ENCODE assay signal across 34 cellular contexts in genomic region chr4:36251983-36252382, GRCh38. TPM values are rescaled to one million over a fixed set of nuclear protein-coding genes. Genes with fewer than 3 reads are reported as not detected.
"Had no signal": no experiment of that assay in that cellular context is flagged by ENCODE, and none has a peak within 500 bp of the region (broad histone marks: within the 10 kb centered on the region; RNA-seq: fewer than 3 reads in every experiment).

No MANE protein-coding gene starts in this region.

- H3K4me3 Mint-ChIP-seq: activated B cell treated with CpG ODN at 0.5 μM for 24 hours; activated CD4-positive, alpha-beta memory T cell treated with anti-CD3 and anti-CD28 coated beads for 36 hours; activated naive CD4-positive, alpha-beta T cell treated with anti-CD3 and anti-CD28 coated beads for 36 hours; activated T-cell treated with anti-CD3 and anti-CD28 coated beads, Interleukin-2, amount 50 U/mL, for 4 hours; activated T-helper 1 cell treated with anti-CD3 and anti-CD28 coated beads, Interleukin-12 subunit alpha, Interleukin-12 subunit beta, Interleukin-2, Interleukin-4 antibody, amounts not matched to agents 30 ng/mL and 10 ng/mL and 1 ng/mL, durations not matched to agents 14 hours and 24 hours and 36 hours had no signal

- DNase-seq: activated B cell treated with CpG ODN at 0.5 μM for 24 hours; activated CD4-positive, alpha-beta memory T cell treated with anti-CD3 and anti-CD28 coated beads for 36 hours; activated CD4-positive, alpha-beta T cell treated with anti-CD3 and anti-CD28 coated beads for 4 hours; activated CD4-positive, alpha-beta T cell treated with anti-CD3 and anti-CD28 coated beads, Interleukin-2, amount 50 U/mL, for 1 hour; activated CD4-positive, CD25-positive, alpha-beta regulatory T cell treated with anti-CD3 and anti-CD28 coated beads, Interleukin-2, amount 50 U/mL, for 72 hours; activated CD8-positive, alpha-beta memory T cell treated with anti-CD3 and anti-CD28 coated beads, Interleukin-2, amount 50 U/mL, for 4 hours; activated gamma-delta T cell treated with Interleukin-2 at 50 U/mL for 16 hours; activated naive CD4-positive, alpha-beta T cell treated with anti-CD3 and anti-CD28 coated beads for 36 hours; activated T-cell treated with anti-CD3 and anti-CD28 coated beads for 4 hours; activated T-cell treated with anti-CD3 and anti-CD28 coated beads, Interleukin-2, amount 50 U/mL, for 4 hours; amniotic stem cell; aorta; brain microvascular endothelial cell; Kasumi-1; KBM-7; MG63; MV-4-11; NCI-H1092; NCI-H1436 treated with DMSO at 0.1 percent for 48 hours; NCI-H1694 treated with DMSO at 0.1 percent for 48 hours; NCI-H2029; NCI-H345; NCI-H526; NCI-H748 treated with DMSO at 0.1 percent for 48 hours; NK-92 treated with Interleukin-12 subunit alpha and Interleukin-12 subunit beta, amount 100 ng/mL, for 24 hours; PC-9; Right ventricle myocardium superior; SW 1271; T-helper 1 cell; T-helper 9 cell had no signal

- H3K27ac Mint-ChIP-seq: activated B cell treated with CpG ODN at 0.5 μM for 24 hours; activated CD4-positive, alpha-beta memory T cell treated with anti-CD3 and anti-CD28 coated beads for 36 hours; activated naive CD4-positive, alpha-beta T cell treated with anti-CD3 and anti-CD28 coated beads for 36 hours; activated naive CD4-positive, alpha-beta T cell treated with anti-CD3 and anti-CD28 coated beads, Interleukin-2, amount 50 U/mL, for 72 hours; activated T-helper 1 cell treated with anti-CD3 and anti-CD28 coated beads, Interleukin-12 subunit alpha, Interleukin-12 subunit beta, Interleukin-2, Interleukin-4 antibody, amounts not matched to agents 30 ng/mL and 10 ng/mL and 1 ng/mL, durations not matched to agents 14 hours and 24 hours and 36 hours had no signal

- ATAC-seq: activated naive CD4-positive, alpha-beta T cell treated with anti-CD3 and anti-CD28 coated beads, Interleukin-2, amount 50 U/mL, for 72 hours; activated T-cell treated with anti-CD3 and anti-CD28 coated beads, Interleukin-2, amount 50 U/mL, for 4 hours had no signal

- H3K36me3 Mint-ChIP-seq: activated CD4-positive, alpha-beta memory T cell treated with anti-CD3 and anti-CD28 coated beads for 36 hours; activated naive CD4-positive, alpha-beta T cell treated with anti-CD3 and anti-CD28 coated beads, Interleukin-2, amount 50 U/mL, for 72 hours had no signal

- H3K27me3 Mint-ChIP-seq: activated B cell treated with CpG ODN at 0.5 μM for 24 hours; activated CD4-positive, alpha-beta memory T cell treated with anti-CD3 and anti-CD28 coated beads for 36 hours had no signal

- H3K9me3 Mint-ChIP-seq: activated B cell treated with CpG ODN at 0.5 μM for 24 hours; activated CD4-positive, alpha-beta memory T cell treated with anti-CD3 and anti-CD28 coated beads for 36 hours; activated naive CD4-positive, alpha-beta T cell treated with anti-CD3 and anti-CD28 coated beads for 36 hours; activated naive CD4-positive, alpha-beta T cell treated with anti-CD3 and anti-CD28 coated beads, Interleukin-2, amount 50 U/mL, for 72 hours; activated T-cell treated with anti-CD3 and anti-CD28 coated beads, Interleukin-2, amount 50 U/mL, for 4 hours; activated T-helper 1 cell treated with anti-CD3 and anti-CD28 coated beads, Interleukin-12 subunit alpha, Interleukin-12 subunit beta, Interleukin-2, Interleukin-4 antibody, amounts not matched to agents 30 ng/mL and 10 ng/mL and 1 ng/mL, durations not matched to agents 14 hours and 24 hours and 36 hours had no signal

RNA-seq across cellular contexts. Expression of gene DTHD1, which starts 29.4 kb away (rescaled TPM):
- total RNA-seq: activated B cell treated with CpG ODN at 0.5 μM for 24 hours, NCI-H460, OCI-LY7, PC-9, Right ventricle myocardium superior had no signal
